In genomic region chr5:14687023-14687665, GRCh38 we compare ENCODE assay signal across 1 cellular context.
TF ChIP-seq lines count a peak whose summit lies in the region.

No MANE protein-coding gene starts in this region.

TF ChIP-seq in WTC11, 78 proteins besides CTCF, POLR2A, EP300 and RAD21 (continued from another document):
- TF ChIP-seq AR (CRISPR knock-in tag; IDR thresholded peaks at IDR 0.05) (no peak), MYBL2 (CRISPR knock-in tag; IDR thresholded peaks at IDR 0.05) (no peak), JUN (CRISPR knock-in tag; IDR thresholded peaks at IDR 0.05) (no peak), ZNF138 (CRISPR knock-in tag; conservative IDR thresholded peaks at IDR 0.05) (no peak), PRRX2 (CRISPR knock-in tag; IDR thresholded peaks at IDR 0.05) (no peak), FOXK1 (CRISPR knock-in tag; IDR thresholded peaks at IDR 0.05) (no peak), MLX (CRISPR knock-in tag; IDR thresholded peaks at IDR 0.05) (no peak), ZNF317 (CRISPR knock-in tag; IDR thresholded peaks at IDR 0.05; ENCODE audit: borderline replicate concordance, low read depth) (no peak), AFF4 (CRISPR knock-in tag; IDR thresholded peaks at IDR 0.05; ENCODE audit: borderline replicate concordance) (no peak), ZNF232 (CRISPR knock-in tag; IDR thresholded peaks at IDR 0.05) (no peak)
